In genomic region chr3:170357920-170358854, GRCh38 we compare ENCODE assay signal across 8 cellular contexts. TPM values are rescaled to one million over a fixed set of nuclear protein-coding genes. Genes with fewer than 3 reads are reported as not detected.
DNase-seq lines count a peak whose midpoint lies in the region; TF ChIP-seq lines count a peak whose summit lies in the region.

No MANE protein-coding gene starts in this region.

- H3K4me3 ChIP-seq in GM23248 (peak overlapping the region; percentile 84), MM.1S (ENCODE audit: low read length) (peak overlapping the region; percentile 75)

- H3K36me3 ChIP-seq in GM23248 (ENCODE audit: low read depth) = peaks cover 10% of the 10 kb centered on the region; the same call in 1 of the 2 replicates
- no peaks in the 10 kb centered on the region; the same call in 1 of the 2 replicates for H3K36me3 ChIP-seq in MM.1S (replicated peaks; ENCODE audit: insufficient read depth, low read length)

- H3K4me1 ChIP-seq in GM23248 (ENCODE audit: insufficient read depth) (peaks cover 47% of the 10 kb centered on the region), MM.1S (ENCODE audit: low read length) (peaks cover 32% of the 10 kb centered on the region)

- in situ Hi-C loops in GM23248 (cut with MboI) = no loop called here
- in situ Hi-C loops in T47D (cut with HindIII; ENCODE audit: low pct_unique_long_range_greater_than_20kb, low sequenced_read_pairs) = no loop called here

- H3K9me2 ChIP-seq in GM23248 (ENCODE audit: insufficient read depth) (no peaks in the 10 kb centered on the region), MM.1S (replicated peaks; ENCODE audit: insufficient read depth, low read length) (no peaks in the 10 kb centered on the region)

- DNase-seq in Daoy (ENCODE audit: low read depth) = peak; percentile 78
- peak; percentile 82 for DNase-seq in GM23248
- peak; percentile 66 for DNase-seq in MM.1S
- DNase-seq in T47D (ENCODE audit: low read depth in 1 of 2, low spot score in 1 of 2) = peak; percentile 50 to 87
- DNase-seq in inferior parietal cortex (ENCODE audit: extremely low spot score) = peak; percentile 44
- DNase-seq in stimulated activated CD4-positive, alpha-beta T cell treated with anti-CD3 and anti-CD28 coated beads, Interleukin-12 subunit alpha, Interleukin-12 subunit beta, amount 100 ng/mL, for 24 hours (ENCODE audit: low read depth in 2 of 2) = peak; percentile 39 to 72
- DNase-seq in NCI-H1048 (lab: John Stamatoyannopoulos, UW) = no peak

- 1% methylated on average over 24 to 27 of the region's 56 CpGs for WGBS in GM23248 (ENCODE audit: low coverage in 1 of 2, low lambda C conversion rate in 2 of 2, missing lambda C conversion rate in 2 of 2), 2 experiments

- H3F3A ChIP-seq in GM23248 (ENCODE audit: insufficient read depth) (peaks cover 47% of the 10 kb centered on the region), MM.1S (ENCODE audit: insufficient read depth, low read length) (peaks cover 22% of the 10 kb centered on the region)

- H2AFZ ChIP-seq in GM23248 = peak overlapping the region; percentile 25
- peak overlapping the region; percentile 73 for H2AFZ ChIP-seq in MM.1S (ENCODE audit: low read length)

- peaks cover 54% of the 10 kb centered on the region for H3K79me2 ChIP-seq in GM23248 (ENCODE audit: insufficient read depth)
- H3K79me2 ChIP-seq in MM.1S (ENCODE audit: low read length) = peaks cover 46% of the 10 kb centered on the region

- H3K27ac ChIP-seq in GM23248 = peak overlapping the region; percentile 99
- H3K27ac ChIP-seq in MM.1S (ENCODE audit: low read length) = peak overlapping the region; percentile 84
- H3K27ac ChIP-seq in VCaP = peak overlapping the region; percentile 95

- H4K20me1 ChIP-seq in GM23248 (ENCODE audit: insufficient read depth) (no peaks in the 10 kb centered on the region), MM.1S (ENCODE audit: insufficient read depth, low read length) (no peaks in the 10 kb centered on the region)

- TF ChIP-seq CTCF in MM.1S (IDR thresholded peaks at IDR 0.05; ENCODE audit: low read length) (peak; percentile 75), VCaP (conservative IDR thresholded peaks at IDR 0.05) (peak; percentile 60)

- H3K9ac ChIP-seq in GM23248 = peak overlapping the region; percentile 99
- H3K9ac ChIP-seq in MM.1S (ENCODE audit: low read length) = peak overlapping the region; percentile 92

- H3K4me2 ChIP-seq in GM23248 (ENCODE audit: unreplicated experiment) = peak overlapping the region; percentile 96
- peak overlapping the region; percentile 42 for H3K4me2 ChIP-seq in MM.1S (ENCODE audit: low read depth, low read length)

- H3K27me3 ChIP-seq in GM23248 (replicated peaks; ENCODE audit: insufficient read depth) = no peaks in the 10 kb centered on the region
- H3K27me3 ChIP-seq in MM.1S (replicated peaks; ENCODE audit: insufficient read depth, low read length) = no peaks in the 10 kb centered on the region

- H3K9me3 ChIP-seq in GM23248 (ENCODE audit: low read depth) (no peaks in the 10 kb centered on the region), MM.1S (replicated peaks; ENCODE audit: insufficient read depth, low read length) (no peaks in the 10 kb centered on the region)

RNA-seq across cellular contexts. Expression of gene SKIL, which starts 0.7 kb away (rescaled TPM):
- total RNA-seq in Daoy (2014; rRNA removed; shearing (Covaris generic)) = 34.4 and 39.9 TPM in 2 replicates
- total RNA-seq in GM23248 (2014; rRNA removed; shearing (Covaris generic)) = 39.1 and 53.2 TPM in 2 replicates
- 27.9 and 28.6 TPM in 2 replicates for polyA plus RNA-seq in GM23248 (2016; fragmentation: Nextera tagmentation; extraction: Ambion mirVana)
